Comparison of ENCODE assay signal across 1 cellular context in genomic region chr1:178294654-178295053, GRCh38.
TF ChIP-seq lines count a peak whose summit lies in the region.

No MANE protein-coding gene starts in this region.

TF ChIP-seq in SK-N-SH treated with all-trans-retinoic acid at 6 μM for 48 hours, 23 proteins besides CTCF, POLR2A, EP300 and RAD21 (continued from another document):
- TF ChIP-seq CREB5 (CRISPR knock-in tag; IDR thresholded peaks at IDR 0.05; ENCODE audit: low read depth) (no peak), PPARA (CRISPR knock-in tag; IDR thresholded peaks at IDR 0.05; ENCODE audit: borderline replicate concordance) (no peak), GLIS3 (CRISPR knock-in tag; IDR thresholded peaks at IDR 0.05) (no peak), ZFP30 (CRISPR knock-in tag; IDR thresholded peaks at IDR 0.05) (no peak), ESRRG (CRISPR knock-in tag; IDR thresholded peaks at IDR 0.05) (no peak), CSDC2 (CRISPR knock-in tag; IDR thresholded peaks at IDR 0.05) (no peak), TOX (CRISPR knock-in tag; IDR thresholded peaks at IDR 0.05; ENCODE audit: borderline replicate concordance) (no peak), ISL1 (CRISPR knock-in tag; IDR thresholded peaks at IDR 0.05) (no peak), OSR1 (CRISPR knock-in tag; IDR thresholded peaks at IDR 0.05) (no peak)
- TF ChIP-seq, protein P1, sequence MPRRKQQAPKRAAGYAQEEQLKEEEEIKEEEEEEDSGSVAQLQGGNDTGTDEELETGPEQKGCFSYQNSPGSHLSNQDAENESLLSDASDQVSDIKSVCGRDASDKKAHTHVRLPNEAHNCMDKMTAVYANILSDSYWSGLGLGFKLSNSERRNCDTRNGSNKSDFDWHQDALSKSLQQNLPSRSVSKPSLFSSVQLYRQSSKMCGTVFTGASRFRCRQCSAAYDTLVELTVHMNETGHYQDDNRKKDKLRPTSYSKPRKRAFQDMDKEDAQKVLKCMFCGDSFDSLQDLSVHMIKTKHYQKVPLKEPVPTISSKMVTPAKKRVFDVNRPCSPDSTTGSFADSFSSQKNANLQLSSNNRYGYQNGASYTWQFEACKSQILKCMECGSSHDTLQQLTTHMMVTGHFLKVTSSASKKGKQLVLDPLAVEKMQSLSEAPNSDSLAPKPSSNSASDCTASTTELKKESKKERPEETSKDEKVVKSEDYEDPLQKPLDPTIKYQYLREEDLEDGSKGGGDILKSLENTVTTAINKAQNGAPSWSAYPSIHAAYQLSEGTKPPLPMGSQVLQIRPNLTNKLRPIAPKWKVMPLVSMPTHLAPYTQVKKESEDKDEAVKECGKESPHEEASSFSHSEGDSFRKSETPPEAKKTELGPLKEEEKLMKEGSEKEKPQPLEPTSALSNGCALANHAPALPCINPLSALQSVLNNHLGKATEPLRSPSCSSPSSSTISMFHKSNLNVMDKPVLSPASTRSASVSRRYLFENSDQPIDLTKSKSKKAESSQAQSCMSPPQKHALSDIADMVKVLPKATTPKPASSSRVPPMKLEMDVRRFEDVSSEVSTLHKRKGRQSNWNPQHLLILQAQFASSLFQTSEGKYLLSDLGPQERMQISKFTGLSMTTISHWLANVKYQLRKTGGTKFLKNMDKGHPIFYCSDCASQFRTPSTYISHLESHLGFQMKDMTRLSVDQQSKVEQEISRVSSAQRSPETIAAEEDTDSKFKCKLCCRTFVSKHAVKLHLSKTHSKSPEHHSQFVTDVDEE (CRISPR knock-in tag; IDR thresholded peaks at IDR 0.05): no peak
TF ChIP-seq in SK-N-SH treated with all-trans-retinoic acid at 6 μM for 48 hours: peak in this region for 0.
